Comparison of ENCODE assay signal across 1 cellular context in the genomic region with DNA sequence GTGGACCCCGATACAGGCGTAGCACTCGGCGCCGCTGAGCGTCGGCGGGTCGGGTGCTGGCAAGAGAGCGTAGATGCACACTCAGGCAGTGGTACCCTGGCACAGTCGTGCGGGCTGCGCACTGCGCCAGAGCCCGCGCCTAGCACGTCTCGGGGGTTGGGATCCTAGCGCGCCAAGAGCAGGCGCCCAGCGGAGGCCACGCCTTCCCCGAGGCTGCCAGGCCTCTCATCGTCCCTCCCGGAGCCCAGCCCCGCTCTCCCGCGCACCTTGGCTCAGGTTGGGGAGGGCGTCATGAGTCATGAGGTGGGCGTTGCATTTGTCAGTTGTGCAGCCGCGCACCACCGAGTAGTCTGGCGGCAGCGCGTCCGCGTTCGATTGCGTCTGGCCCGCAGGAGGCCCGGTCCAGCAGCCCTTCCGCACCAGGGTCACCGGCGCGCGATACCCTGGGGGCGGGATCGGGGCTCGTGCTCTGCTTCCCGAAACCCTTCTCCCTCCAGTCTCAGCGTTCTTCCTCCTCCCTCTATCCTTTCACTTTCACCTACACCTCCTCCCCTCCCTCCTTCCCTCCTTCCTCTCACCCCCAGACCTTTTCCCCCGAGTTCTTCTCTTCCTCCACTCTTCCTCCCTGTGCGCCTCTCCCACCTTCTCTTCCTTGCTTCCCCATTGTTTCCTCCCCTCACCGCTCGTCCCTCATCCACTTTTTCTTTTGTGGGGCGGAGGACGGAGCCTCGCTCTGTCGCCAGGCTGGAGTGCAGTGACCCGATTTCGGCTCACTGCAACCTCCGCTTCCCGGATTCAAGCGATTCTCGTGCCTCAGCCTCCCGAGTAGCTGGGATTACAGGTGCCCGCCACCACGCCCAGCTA.
A peak's percentile ranks its signal among the peaks of the same experiment; 100 is the strongest.
TF ChIP-seq lines count a peak whose summit lies in the region.

No MANE protein-coding gene starts in this region.

TF ChIP-seq in K562, 482 proteins besides CTCF, POLR2A, EP300 and RAD21:
- peak; percentile 32 for TF ChIP-seq ZNF316 (IDR thresholded peaks at IDR 0.05)
- TF ChIP-seq BCOR (IDR thresholded peaks at IDR 0.05) = 0 out of 2 replicates have a peak, but pooled peaks have one; percentile 7
- no peak for TF ChIP-seq TSC22D4 (tag; IDR thresholded peaks at IDR 0.05)
- 0 out of 4 replicates have a peak, but pooled peaks of 1 of the 2 experiments have one; percentile 23 for TF ChIP-seq MLLT1 (IDR thresholded peaks at IDR 0.05)
- TF ChIP-seq, protein P1, sequence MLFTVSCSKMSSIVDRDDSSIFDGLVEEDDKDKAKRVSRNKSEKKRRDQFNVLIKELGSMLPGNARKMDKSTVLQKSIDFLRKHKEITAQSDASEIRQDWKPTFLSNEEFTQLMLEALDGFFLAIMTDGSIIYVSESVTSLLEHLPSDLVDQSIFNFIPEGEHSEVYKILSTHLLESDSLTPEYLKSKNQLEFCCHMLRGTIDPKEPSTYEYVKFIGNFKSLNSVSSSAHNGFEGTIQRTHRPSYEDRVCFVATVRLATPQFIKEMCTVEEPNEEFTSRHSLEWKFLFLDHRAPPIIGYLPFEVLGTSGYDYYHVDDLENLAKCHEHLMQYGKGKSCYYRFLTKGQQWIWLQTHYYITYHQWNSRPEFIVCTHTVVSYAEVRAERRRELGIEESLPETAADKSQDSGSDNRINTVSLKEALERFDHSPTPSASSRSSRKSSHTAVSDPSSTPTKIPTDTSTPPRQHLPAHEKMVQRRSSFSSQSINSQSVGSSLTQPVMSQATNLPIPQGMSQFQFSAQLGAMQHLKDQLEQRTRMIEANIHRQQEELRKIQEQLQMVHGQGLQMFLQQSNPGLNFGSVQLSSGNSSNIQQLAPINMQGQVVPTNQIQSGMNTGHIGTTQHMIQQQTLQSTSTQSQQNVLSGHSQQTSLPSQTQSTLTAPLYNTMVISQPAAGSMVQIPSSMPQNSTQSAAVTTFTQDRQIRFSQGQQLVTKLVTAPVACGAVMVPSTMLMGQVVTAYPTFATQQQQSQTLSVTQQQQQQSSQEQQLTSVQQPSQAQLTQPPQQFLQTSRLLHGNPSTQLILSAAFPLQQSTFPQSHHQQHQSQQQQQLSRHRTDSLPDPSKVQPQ (CRISPR knock-in tag; IDR thresholded peaks at IDR 0.05; ENCODE audit: borderline replicate concordance) = no peak
- peak; percentile 57 for TF ChIP-seq L3MBTL2 (IDR thresholded peaks at IDR 0.05)
- TF ChIP-seq ZBTB7A (IDR thresholded peaks at IDR 0.05; ENCODE audit: borderline replicate concordance, control insufficient read depth, low read depth, low read length) = peak; percentile 18; the same call in 1 of the 2 replicates
- 0 out of 4 replicates have a peak, but pooled peaks of 1 of the 2 experiments have one; percentile 7 for TF ChIP-seq KDM1A (IDR thresholded peaks at IDR 0.05)
- TF ChIP-seq, protein P2, sequence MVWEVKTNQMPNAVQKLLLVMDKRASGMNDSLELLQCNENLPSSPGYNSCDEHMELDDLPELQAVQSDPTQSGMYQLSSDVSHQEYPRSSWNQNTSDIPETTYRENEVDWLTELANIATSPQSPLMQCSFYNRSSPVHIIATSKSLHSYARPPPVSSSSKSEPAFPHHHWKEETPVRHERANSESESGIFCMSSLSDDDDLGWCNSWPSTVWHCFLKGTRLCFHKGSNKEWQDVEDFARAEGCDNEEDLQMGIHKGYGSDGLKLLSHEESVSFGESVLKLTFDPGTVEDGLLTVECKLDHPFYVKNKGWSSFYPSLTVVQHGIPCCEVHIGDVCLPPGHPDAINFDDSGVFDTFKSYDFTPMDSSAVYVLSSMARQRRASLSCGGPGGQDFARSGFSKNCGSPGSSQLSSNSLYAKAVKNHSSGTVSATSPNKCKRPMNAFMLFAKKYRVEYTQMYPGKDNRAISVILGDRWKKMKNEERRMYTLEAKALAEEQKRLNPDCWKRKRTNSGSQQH (CRISPR knock-in tag; IDR thresholded peaks at IDR 0.05) = no peak
- no peak for TF ChIP-seq ELF4 (CRISPR knock-in tag; IDR thresholded peaks at IDR 0.05)
- no peak for TF ChIP-seq ZNF445 (CRISPR knock-in tag; IDR thresholded peaks at IDR 0.05; ENCODE audit: low read depth)
- TF ChIP-seq JUND (IDR thresholded peaks at IDR 0.05; ENCODE audit: borderline replicate concordance, low read depth, low read length) = peak; percentile 55
- TF ChIP-seq JUND (tag; IDR thresholded peaks at IDR 0.05; ENCODE audit: borderline replicate concordance, low read depth, low read length) = no peak
- peak; percentile 61 to 74 for TF ChIP-seq NRF1 (conservative IDR thresholded peaks at IDR 0.05 in 1 of 2, IDR thresholded peaks at IDR 0.05 in 1 of 2)
- TF ChIP-seq E2F6 (IDR thresholded peaks at IDR 0.05; ENCODE audit: borderline replicate concordance in 1 of 2, extremely low read depth in 1 of 2, insufficient read depth in 1 of 2, insufficient read length in 1 of 2, low read depth in 1 of 2, low read length in 1 of 2, poor library complexity in 1 of 2, severe bottlenecking in 1 of 2) = peak; percentile 34 to 71
- TF ChIP-seq, protein P3, sequence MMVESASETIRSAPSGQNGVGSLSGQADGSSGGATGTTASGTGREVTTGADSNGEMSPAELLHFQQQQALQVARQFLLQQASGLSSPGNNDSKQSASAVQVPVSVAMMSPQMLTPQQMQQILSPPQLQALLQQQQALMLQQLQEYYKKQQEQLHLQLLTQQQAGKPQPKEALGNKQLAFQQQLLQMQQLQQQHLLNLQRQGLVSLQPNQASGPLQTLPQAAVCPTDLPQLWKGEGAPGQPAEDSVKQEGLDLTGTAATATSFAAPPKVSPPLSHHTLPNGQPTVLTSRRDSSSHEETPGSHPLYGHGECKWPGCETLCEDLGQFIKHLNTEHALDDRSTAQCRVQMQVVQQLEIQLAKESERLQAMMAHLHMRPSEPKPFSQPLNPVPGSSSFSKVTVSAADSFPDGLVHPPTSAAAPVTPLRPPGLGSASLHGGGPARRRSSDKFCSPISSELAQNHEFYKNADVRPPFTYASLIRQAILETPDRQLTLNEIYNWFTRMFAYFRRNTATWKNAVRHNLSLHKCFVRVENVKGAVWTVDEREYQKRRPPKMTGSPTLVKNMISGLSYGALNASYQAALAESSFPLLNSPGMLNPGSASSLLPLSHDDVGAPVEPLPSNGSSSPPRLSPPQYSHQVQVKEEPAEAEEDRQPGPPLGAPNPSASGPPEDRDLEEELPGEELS (CRISPR knock-in tag; IDR thresholded peaks at IDR 0.05; ENCODE audit: borderline replicate concordance) = 0 out of 2 replicates have a peak, but pooled peaks have one; percentile 45
- TF ChIP-seq, protein P4, sequence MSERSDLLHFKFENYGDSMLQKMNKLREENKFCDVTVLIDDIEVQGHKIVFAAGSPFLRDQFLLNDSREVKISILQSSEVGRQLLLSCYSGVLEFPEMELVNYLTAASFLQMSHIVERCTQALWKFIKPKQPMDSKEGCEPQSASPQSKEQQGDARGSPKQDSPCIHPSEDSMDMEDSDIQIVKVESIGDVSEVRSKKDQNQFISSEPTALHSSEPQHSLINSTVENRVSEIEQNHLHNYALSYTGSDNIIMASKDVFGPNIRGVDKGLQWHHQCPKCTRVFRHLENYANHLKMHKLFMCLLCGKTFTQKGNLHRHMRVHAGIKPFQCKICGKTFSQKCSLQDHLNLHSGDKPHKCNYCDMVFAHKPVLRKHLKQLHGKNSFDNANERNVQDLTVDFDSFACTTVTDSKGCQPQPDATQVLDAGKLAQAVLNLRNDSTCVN (CRISPR knock-in tag; IDR thresholded peaks at IDR 0.05) = 0 out of 2 replicates have a peak, but pooled peaks have one; percentile 24
- peak in 1 of 2 experiments; percentile 24; a peak in 1 of 4 replicates for TF ChIP-seq HDAC1 (IDR thresholded peaks at IDR 0.05)
- no peak for TF ChIP-seq PTTG1 (tag; IDR thresholded peaks at IDR 0.05; ENCODE audit: low read depth)
- peak; percentile 73 for TF ChIP-seq ZNF512 (tag; IDR thresholded peaks at IDR 0.05)
- no peak for TF ChIP-seq ZNF3 (CRISPR knock-in tag; IDR thresholded peaks at IDR 0.05)
- TF ChIP-seq EGR1 (conservative IDR thresholded peaks at IDR 0.05) = peak; percentile 49
- no peak for TF ChIP-seq CREB3L1 (IDR thresholded peaks at IDR 0.05; ENCODE audit: borderline replicate concordance, low read depth)
- TF ChIP-seq HSF4 (CRISPR knock-in tag; IDR thresholded peaks at IDR 0.05; ENCODE audit: borderline replicate concordance) = no peak
- TF ChIP-seq PCBP1 (IDR thresholded peaks at IDR 0.05; ENCODE audit: low read depth, low read length, poor library complexity, severe bottlenecking) = peak; percentile 24
- TF ChIP-seq SMAD2 (IDR thresholded peaks at IDR 0.05; ENCODE audit: low read depth, low read length) = no peak
- TF ChIP-seq ZNF143 (CRISPR knock-in tag; IDR thresholded peaks at IDR 0.05) = no peak
- TF ChIP-seq SAP30 (IDR thresholded peaks at IDR 0.05; ENCODE audit: borderline replicate concordance, insufficient read depth, low read depth, low read length, poor library complexity, severe bottlenecking) = no peak
- 0 out of 2 replicates have a peak, but pooled peaks have one; percentile 28 for TF ChIP-seq CTBP1 (IDR thresholded peaks at IDR 0.05; ENCODE audit: borderline replicate concordance)
- no peak for TF ChIP-seq CREB5 (CRISPR knock-in tag; IDR thresholded peaks at IDR 0.05)
